ENCODE assay signal across 1 cellular context in the genomic region with DNA sequence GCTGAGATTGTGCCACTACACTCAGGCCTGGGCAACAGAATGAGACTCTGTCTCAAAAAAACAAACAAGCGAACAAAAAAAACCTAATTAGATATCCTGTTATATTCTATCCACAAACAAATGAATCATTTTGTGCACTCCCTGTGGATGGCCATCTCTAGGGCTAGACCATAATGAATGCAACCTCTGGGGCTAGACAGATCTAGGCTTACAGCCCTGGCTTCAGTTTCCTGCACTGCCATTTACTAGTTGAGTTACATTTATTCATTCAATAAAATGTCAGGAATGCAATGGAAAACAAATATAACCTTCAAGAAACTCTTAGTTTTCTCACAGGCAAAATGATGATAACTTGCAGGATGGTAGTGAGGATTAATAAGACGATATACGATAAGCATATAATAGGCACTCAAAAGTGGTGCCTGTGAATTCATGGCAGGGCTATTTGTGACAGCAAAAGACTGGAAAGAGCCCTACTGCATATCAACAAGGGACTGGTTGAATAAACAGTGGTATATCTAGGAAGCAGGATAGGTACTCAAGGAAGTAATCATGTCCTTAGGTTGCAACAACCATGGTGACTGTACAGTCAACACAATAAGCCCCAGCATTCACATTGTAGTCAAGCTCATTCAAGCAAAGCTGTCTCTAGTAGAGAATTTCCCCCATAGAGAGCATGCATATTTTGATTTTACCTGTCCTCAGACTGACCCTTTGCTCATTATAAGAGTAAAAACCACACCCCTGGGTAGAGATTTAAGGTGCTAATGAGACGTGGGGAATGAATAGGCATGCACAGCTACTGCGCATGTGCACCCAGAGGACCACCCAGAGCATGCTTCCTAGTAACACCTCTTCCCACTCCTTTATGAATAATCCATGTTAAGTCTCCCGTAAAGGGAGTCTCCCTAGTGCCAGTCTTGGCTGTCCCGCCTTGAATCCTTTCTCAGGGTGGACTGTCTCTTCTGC.
A peak's percentile ranks its signal among the peaks of the same experiment; 100 is the strongest.
TF ChIP-seq lines count a peak whose summit lies in the region.

No MANE protein-coding gene starts in this region.

TF ChIP-seq in HEK293, 187 proteins besides CTCF, POLR2A, EP300 and RAD21:
- peak; percentile 38; the same call in 1 of the 2 replicates for TF ChIP-seq ZBTB17 (tag by site-specific recombination; IDR thresholded peaks at IDR 0.05)
- no peak for TF ChIP-seq ZNF626 (tag by site-specific recombination; IDR thresholded peaks at IDR 0.05)
